In the genomic region with DNA sequence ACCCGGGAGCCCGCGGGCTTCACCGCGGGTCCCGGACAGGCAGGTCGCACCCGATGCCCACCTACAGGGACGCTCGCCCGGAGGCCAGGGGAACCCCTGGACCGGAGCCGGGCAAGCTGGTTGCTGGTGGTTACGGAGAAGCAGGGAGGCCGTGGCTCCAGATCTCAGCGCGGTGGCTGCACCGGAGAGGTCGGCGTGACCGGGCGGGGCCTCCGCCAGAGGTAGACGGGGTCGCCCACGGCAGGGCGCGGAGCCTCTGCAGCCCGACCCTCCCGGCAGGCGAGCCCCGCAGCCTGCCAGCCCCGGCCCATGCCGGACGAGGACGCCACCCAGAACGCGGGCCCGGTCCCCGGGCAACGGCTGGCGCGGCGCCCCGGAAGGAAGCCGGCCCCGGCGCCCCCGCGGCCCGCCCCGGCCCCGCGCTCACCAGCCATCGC, we compare ENCODE assay signal across 1 cellular context.
A peak's percentile ranks its signal among the peaks of the same experiment; 100 is the strongest.
TF ChIP-seq lines count a peak whose summit lies in the region.

No MANE protein-coding gene starts in this region.

TF ChIP-seq in HepG2, 621 proteins besides CTCF, POLR2A, EP300 and RAD21 (continued from another document and continues in another):
- TF ChIP-seq, protein P1, sequence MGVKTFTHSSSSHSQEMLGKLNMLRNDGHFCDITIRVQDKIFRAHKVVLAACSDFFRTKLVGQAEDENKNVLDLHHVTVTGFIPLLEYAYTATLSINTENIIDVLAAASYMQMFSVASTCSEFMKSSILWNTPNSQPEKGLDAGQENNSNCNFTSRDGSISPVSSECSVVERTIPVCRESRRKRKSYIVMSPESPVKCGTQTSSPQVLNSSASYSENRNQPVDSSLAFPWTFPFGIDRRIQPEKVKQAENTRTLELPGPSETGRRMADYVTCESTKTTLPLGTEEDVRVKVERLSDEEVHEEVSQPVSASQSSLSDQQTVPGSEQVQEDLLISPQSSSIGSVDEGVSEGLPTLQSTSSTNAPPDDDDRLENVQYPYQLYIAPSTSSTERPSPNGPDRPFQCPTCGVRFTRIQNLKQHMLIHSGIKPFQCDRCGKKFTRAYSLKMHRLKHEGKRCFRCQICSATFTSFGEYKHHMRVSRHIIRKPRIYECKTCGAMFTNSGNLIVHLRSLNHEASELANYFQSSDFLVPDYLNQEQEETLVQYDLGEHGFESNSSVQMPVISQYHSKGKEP (CRISPR knock-in tag; IDR thresholded peaks at IDR 0.05), result no peak
- TF ChIP-seq ZC3H4 (CRISPR knock-in tag; IDR thresholded peaks at IDR 0.05; ENCODE audit: borderline replicate concordance) (no peak), ZBTB4 (CRISPR knock-in tag; IDR thresholded peaks at IDR 0.05; ENCODE audit: borderline replicate concordance) (no peak), NR2F2 (IDR thresholded peaks at IDR 0.05; ENCODE audit: borderline replicate concordance, low read depth) (no peak), TGIF2 (CRISPR knock-in tag; IDR thresholded peaks at IDR 0.05) (no peak), ZNF235 (CRISPR knock-in tag; IDR thresholded peaks at IDR 0.05; ENCODE audit: borderline replicate concordance) (peak; percentile 60; the same call in 1 of the 2 replicates), ZNF781 (CRISPR knock-in tag; IDR thresholded peaks at IDR 0.05; ENCODE audit: borderline replicate concordance, not compliant biosample characterization) (no peak), KLF6 (CRISPR knock-in tag; IDR thresholded peaks at IDR 0.05) (peak; percentile 1; the same call in 1 of the 2 replicates), HDAC1 (CRISPR knock-in tag; IDR thresholded peaks at IDR 0.05) (no peak), HNF4G (IDR thresholded peaks at IDR 0.05; ENCODE audit: borderline replicate concordance, low read depth, low read length) (no peak), HNF4G (CRISPR knock-in tag; IDR thresholded peaks at IDR 0.05; ENCODE audit: borderline replicate concordance, low read depth) (no peak), ZBTB7B (CRISPR knock-in tag; IDR thresholded peaks at IDR 0.05) (no peak), SKI (IDR thresholded peaks at IDR 0.05; ENCODE audit: partially characterized antibody) (no peak), RCOR2 (CRISPR knock-in tag; IDR thresholded peaks at IDR 0.05) (no peak), PAX8 (CRISPR knock-in tag; IDR thresholded peaks at IDR 0.05; ENCODE audit: borderline replicate concordance) (no peak), CREB3 (CRISPR knock-in tag; IDR thresholded peaks at IDR 0.05) (peak; percentile 32; the same call in 1 of the 2 replicates), SOX13 (IDR thresholded peaks at IDR 0.05) (no peak), SOX13 (CRISPR knock-in tag; conservative IDR thresholded peaks at IDR 0.05 in 1 of 2, IDR thresholded peaks at IDR 0.05 in 1 of 2) (no peak), SALL2 (CRISPR knock-in tag; IDR thresholded peaks at IDR 0.05) (no peak; the same call in 1 of the 2 replicates), AGO2 (optimal IDR thresholded peaks at IDR 0.05; ENCODE audit: low read depth, low read length) (peak; percentile 94), ZBTB3 (CRISPR knock-in tag; IDR thresholded peaks at IDR 0.05; ENCODE audit: borderline replicate concordance, low read depth) (0 out of 2 replicates have a peak, but pooled peaks have one; percentile 32), ZNF274 (CRISPR knock-in tag; IDR thresholded peaks at IDR 0.05) (no peak), PHF20 (CRISPR knock-in tag; IDR thresholded peaks at IDR 0.05) (no peak), NCOA5 (CRISPR knock-in tag; IDR thresholded peaks at IDR 0.05) (no peak), ETV6 (CRISPR knock-in tag; conservative IDR thresholded peaks at IDR 0.05) (0 out of 2 replicates have a peak, but pooled peaks have one; percentile 37), BORCS8-MEF2B (CRISPR knock-in tag; IDR thresholded peaks at IDR 0.05) (no peak), HHEX (CRISPR knock-in tag; IDR thresholded peaks at IDR 0.05) (no peak), TCF12 (IDR thresholded peaks at IDR 0.05) (no peak), TCF12 (CRISPR knock-in tag; IDR thresholded peaks at IDR 0.05) (no peak), GTF3A (CRISPR knock-in tag; conservative IDR thresholded peaks at IDR 0.05) (no peak), PRDM4 (CRISPR knock-in tag; IDR thresholded peaks at IDR 0.05; ENCODE audit: borderline replicate concordance) (no peak), SATB2 (CRISPR knock-in tag; IDR thresholded peaks at IDR 0.05) (peak; percentile 19), TCF7 (IDR thresholded peaks at IDR 0.05; ENCODE audit: low read depth) (no peak), PRPF4 (IDR thresholded peaks at IDR 0.05; ENCODE audit: low read depth, low read length, poor library complexity, severe bottlenecking) (no peak), ZNF570 (CRISPR knock-in tag; IDR thresholded peaks at IDR 0.05; ENCODE audit: borderline replicate concordance) (no peak), CERS6 (CRISPR knock-in tag; IDR thresholded peaks at IDR 0.05) (0 out of 2 replicates have a peak, but pooled peaks have one; percentile 46), ZNF230 (CRISPR knock-in tag; IDR thresholded peaks at IDR 0.05) (0 out of 2 replicates have a peak, but pooled peaks have one; percentile 4), MYPOP (CRISPR knock-in tag; IDR thresholded peaks at IDR 0.05) (no peak), ZNF142 (CRISPR knock-in tag; IDR thresholded peaks at IDR 0.05) (peak; percentile 54; the same call in 1 of the 2 replicates), MEIS1 (CRISPR knock-in tag; IDR thresholded peaks at IDR 0.05; ENCODE audit: borderline replicate concordance) (no peak), RBAK (CRISPR knock-in tag; IDR thresholded peaks at IDR 0.05) (no peak), BRD4 (CRISPR knock-in tag; IDR thresholded peaks at IDR 0.05) (peak; percentile 39; the same call in 1 of the 2 replicates), ZNF577 (CRISPR knock-in tag; IDR thresholded peaks at IDR 0.05; ENCODE audit: borderline replicate concordance, low read depth) (no peak)
- TF ChIP-seq, protein P2, sequence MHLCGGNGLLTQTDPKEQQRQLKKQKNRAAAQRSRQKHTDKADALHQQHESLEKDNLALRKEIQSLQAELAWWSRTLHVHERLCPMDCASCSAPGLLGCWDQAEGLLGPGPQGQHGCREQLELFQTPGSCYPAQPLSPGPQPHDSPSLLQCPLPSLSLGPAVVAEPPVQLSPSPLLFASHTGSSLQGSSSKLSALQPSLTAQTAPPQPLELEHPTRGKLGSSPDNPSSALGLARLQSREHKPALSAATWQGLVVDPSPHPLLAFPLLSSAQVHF (CRISPR knock-in tag; IDR thresholded peaks at IDR 0.05), result no peak
- TF ChIP-seq, protein P3, sequence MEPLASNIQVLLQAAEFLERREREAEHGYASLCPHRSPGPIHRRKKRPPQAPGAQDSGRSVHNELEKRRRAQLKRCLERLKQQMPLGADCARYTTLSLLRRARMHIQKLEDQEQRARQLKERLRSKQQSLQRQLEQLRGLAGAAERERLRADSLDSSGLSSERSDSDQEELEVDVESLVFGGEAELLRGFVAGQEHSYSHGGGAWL (CRISPR knock-in tag; IDR thresholded peaks at IDR 0.05), result peak; percentile 75; the same call in 1 of the 2 replicates
